ENCODE assay signal across 1 cellular context in genomic region chr2:25877431-25878360, GRCh38.
TF ChIP-seq lines count a peak whose summit lies in the region.

No MANE protein-coding gene starts in this region.

TF ChIP-seq in GM12878, 131 proteins besides CTCF, POLR2A, EP300 and RAD21 (continued from another document and continues in another):
- peak; percentile 67 for TF ChIP-seq NKRF (conservative IDR thresholded peaks at IDR 0.05)
- TF ChIP-seq TAF1 (IDR thresholded peaks at IDR 0.05; ENCODE audit: borderline replicate concordance, low read depth, low read length), result no peak
- TF ChIP-seq RCOR1 (conservative IDR thresholded peaks at IDR 0.05; ENCODE audit: low read depth, low read length), result no peak
- no peak for TF ChIP-seq SMARCA5 (IDR thresholded peaks at IDR 0.05)
- no peak for TF ChIP-seq ZBTB4 (CRISPR knock-in tag; IDR thresholded peaks at IDR 0.05)
- no peak for TF ChIP-seq PAX8 (IDR thresholded peaks at IDR 0.05)
- peak; percentile 24; the same call in 1 of the 2 replicates for TF ChIP-seq TCF3 (IDR thresholded peaks at IDR 0.05; ENCODE audit: borderline replicate concordance, insufficient read depth, low read depth, low read length)
- no peak for TF ChIP-seq FOXM1 (IDR thresholded peaks at IDR 0.05; ENCODE audit: low read depth, low read length)
- no peak for TF ChIP-seq ZNF217 (IDR thresholded peaks at IDR 0.05)
- no peak for TF ChIP-seq SMAD5 (IDR thresholded peaks at IDR 0.05; ENCODE audit: low read depth)
- no peak for TF ChIP-seq NR2C2 (IDR thresholded peaks at IDR 0.05; ENCODE audit: borderline replicate concordance, control insufficient read depth, insufficient read length, low read depth)
- peak; percentile 97 for TF ChIP-seq ZNF384 (IDR thresholded peaks at IDR 0.05; ENCODE audit: borderline replicate concordance, low read depth, low read length)
- TF ChIP-seq PML (IDR thresholded peaks at IDR 0.05; ENCODE audit: low read length), result peak; percentile 61; the same call in 1 of the 2 replicates
- peak; percentile 73 for TF ChIP-seq GABPA (IDR thresholded peaks at IDR 0.05; ENCODE audit: low read depth)
- TF ChIP-seq POLR2AphosphoS5 (IDR thresholded peaks at IDR 0.05; ENCODE audit: low read length), result peak; percentile 47; the same call in 1 of the 2 replicates
- peak; percentile 72 for TF ChIP-seq MXI1 (IDR thresholded peaks at IDR 0.05; ENCODE audit: low read depth, low read length)
- peak; percentile 26; the same call in 1 of the 2 replicates for TF ChIP-seq NR2C1 (IDR thresholded peaks at IDR 0.05)
- TF ChIP-seq SIX5 (IDR thresholded peaks at IDR 0.05; ENCODE audit: low read depth, low read length, severe bottlenecking), result peak; percentile 80
- 0 out of 2 replicates have a peak, but pooled peaks have one; percentile 46 for TF ChIP-seq POLR2AphosphoS2 (IDR thresholded peaks at IDR 0.05; ENCODE audit: low read depth, low read length)
- no peak for TF ChIP-seq MLLT1 (IDR thresholded peaks at IDR 0.05)
- no peak for TF ChIP-seq PAX5 (IDR thresholded peaks at IDR 0.05; ENCODE audit: borderline replicate concordance, low read depth, low read length)
- TF ChIP-seq LARP7 (IDR thresholded peaks at IDR 0.05), result 0 out of 2 replicates have a peak, but pooled peaks have one; percentile 63
- no peak for TF ChIP-seq BRCA1 (IDR thresholded peaks at IDR 0.05; ENCODE audit: low read depth, low read length)
- no peak for TF ChIP-seq NFYA (IDR thresholded peaks at IDR 0.05; ENCODE audit: borderline replicate concordance, low read depth, low read length)
- no peak for TF ChIP-seq REST (IDR thresholded peaks at IDR 0.05; ENCODE audit: low read depth, low read length)
- TF ChIP-seq ATF7 (IDR thresholded peaks at IDR 0.05; ENCODE audit: low read depth), result no peak; the same call in 1 of the 2 replicates
- no peak for TF ChIP-seq CUX1 (IDR thresholded peaks at IDR 0.05; ENCODE audit: insufficient replicate concordance, low read depth, low read length)
- TF ChIP-seq BHLHE40 (IDR thresholded peaks at IDR 0.05; ENCODE audit: borderline replicate concordance in 1 of 2, low read depth in 2 of 2, low read length in 1 of 2), result peak in 1 of 2 experiments; percentile 35; a peak in 1 of 4 replicates
- TF ChIP-seq BCLAF1 (IDR thresholded peaks at IDR 0.05), result no peak
- TF ChIP-seq HCFC1 (IDR thresholded peaks at IDR 0.05; ENCODE audit: low read length), result peak; percentile 87
- TF ChIP-seq RBBP5 (conservative IDR thresholded peaks at IDR 0.05), result no peak
- 0 out of 2 replicates have a peak, but pooled peaks have one; percentile 34 for TF ChIP-seq GATAD2B (conservative IDR thresholded peaks at IDR 0.05; ENCODE audit: low read depth)
- no peak for TF ChIP-seq BMI1 (IDR thresholded peaks at IDR 0.05; ENCODE audit: borderline replicate concordance)
- TF ChIP-seq NR2F1 (conservative IDR thresholded peaks at IDR 0.05), result peak; percentile 11; the same call in 1 of the 2 replicates
- no peak for TF ChIP-seq HDAC6 (IDR thresholded peaks at IDR 0.05; ENCODE audit: unreplicated experiment)
- TF ChIP-seq RAD51 (IDR thresholded peaks at IDR 0.05), result peak; percentile 31; the same call in 1 of the 2 replicates
- TF ChIP-seq YY1 (IDR thresholded peaks at IDR 0.05; ENCODE audit: low read depth, low read length), result peak; percentile 77
